Comparison of ENCODE assay signal across 16 cellular contexts in genomic region chr18:31652875-31653274, GRCh38.
"Had no signal": no experiment of that assay in that cellular context is flagged by ENCODE, and none has a peak within 500 bp of the region (broad histone marks: within the 10 kb centered on the region; RNA-seq: fewer than 3 reads in every experiment).

No MANE protein-coding gene starts in this region.

- H3K27ac Mint-ChIP-seq: activated CD8-positive, alpha-beta memory T cell treated with anti-CD3 and anti-CD28 coated beads, Interleukin-2, amount 10 ng/mL, durations not matched to agents 7 days and 5 days; activated CD8-positive, alpha-beta T cell treated with anti-CD3 and anti-CD28 coated beads for 36 hours; activated naive CD4-positive, alpha-beta T cell treated with anti-CD3 and anti-CD28 coated beads, Interleukin-2, amount 50 U/mL, for 24 hours; memory B cell; stimulated activated effector memory CD8-positive, alpha-beta T cell treated with anti-CD3 and anti-CD28 coated beads, Interleukin-12 subunit alpha, Interleukin-12 subunit beta, amount 100 ng/mL, for 72 hours had no signal

- H3K9me3 Mint-ChIP-seq: activated CD4-positive, alpha-beta T cell treated with anti-CD3 and anti-CD28 coated beads, Interleukin-2, amount 10 ng/mL, durations not matched to agents 7 days and 5 days; activated CD8-positive, alpha-beta T cell treated with anti-CD3 and anti-CD28 coated beads for 36 hours; activated naive CD4-positive, alpha-beta T cell treated with anti-CD3 and anti-CD28 coated beads, Interleukin-2, amount 50 U/mL, for 24 hours; memory B cell had no signal

- H3K36me3 Mint-ChIP-seq: activated CD8-positive, alpha-beta memory T cell treated with anti-CD3 and anti-CD28 coated beads, Interleukin-2, amount 10 ng/mL, durations not matched to agents 7 days and 5 days; activated naive CD4-positive, alpha-beta T cell treated with anti-CD3 and anti-CD28 coated beads, Interleukin-2, amount 50 U/mL, for 24 hours; memory B cell; stimulated activated effector memory CD8-positive, alpha-beta T cell treated with anti-CD3 and anti-CD28 coated beads, Interleukin-12 subunit alpha, Interleukin-12 subunit beta, amount 100 ng/mL, for 72 hours had no signal

- H3K4me3 Mint-ChIP-seq: activated CD4-positive, alpha-beta T cell treated with anti-CD3 and anti-CD28 coated beads, Interleukin-2, amount 10 ng/mL, durations not matched to agents 7 days and 5 days; activated CD8-positive, alpha-beta memory T cell treated with anti-CD3 and anti-CD28 coated beads, Interleukin-2, amount 10 ng/mL, durations not matched to agents 7 days and 5 days; activated CD8-positive, alpha-beta T cell treated with anti-CD3 and anti-CD28 coated beads for 36 hours; activated naive CD4-positive, alpha-beta T cell treated with anti-CD3 and anti-CD28 coated beads, Interleukin-2, amount 50 U/mL, for 24 hours; memory B cell; stimulated activated effector memory CD8-positive, alpha-beta T cell treated with anti-CD3 and anti-CD28 coated beads, Interleukin-12 subunit alpha, Interleukin-12 subunit beta, amount 100 ng/mL, for 72 hours had no signal

- ATAC-seq: activated CD8-positive, alpha-beta memory T cell treated with anti-CD3 and anti-CD28 coated beads, Interleukin-2, amount 10 ng/mL, durations not matched to agents 7 days and 5 days; activated CD8-positive, alpha-beta T cell treated with anti-CD3 and anti-CD28 coated beads for 36 hours; heart right ventricle; left colon; right lobe of liver; stimulated activated effector memory CD8-positive, alpha-beta T cell treated with anti-CD3 and anti-CD28 coated beads, Interleukin-12 subunit alpha, Interleukin-12 subunit beta, amount 100 ng/mL, for 72 hours had no signal

- DNase-seq: activated CD4-positive, alpha-beta T cell treated with anti-CD3 and anti-CD28 coated beads, Interleukin-2, amount 10 ng/mL, durations not matched to agents 7 days and 5 days; activated CD4-positive, CD25-positive, alpha-beta regulatory T cell treated with anti-CD3 and anti-CD28 coated beads, Interleukin-2, amount 50 U/mL, for 72 hours; activated CD8-positive, alpha-beta memory T cell treated with anti-CD3 and anti-CD28 coated beads, Interleukin-2, amount 10 ng/mL, durations not matched to agents 7 days and 5 days; activated CD8-positive, alpha-beta T cell treated with anti-CD3 and anti-CD28 coated beads for 36 hours; activated gamma-delta T cell; activated T-cell treated with anti-CD3 and anti-CD28 coated beads for 4 hours; heart right ventricle; left colon; nucleus accumbens; right lobe of liver; small intestine; stimulated activated CD4-positive, alpha-beta T cell treated with anti-CD3 and anti-CD28 coated beads, Interleukin-2, amount 100 ng/mL, for 24 hours; upper lobe of left lung had no signal
